In genomic region chr22:45777046-45777851, GRCh38 we compare ENCODE assay signal across 1 cellular context.
TF ChIP-seq lines count a peak whose summit lies in the region.

No MANE protein-coding gene starts in this region.

TF ChIP-seq in GM23338, 12 proteins besides CTCF, POLR2A, EP300 and RAD21 (continued from another document):
- TF ChIP-seq ZNF462 (CRISPR knock-in tag; IDR thresholded peaks at IDR 0.05): no peak
- TF ChIP-seq JUNB (IDR thresholded peaks at IDR 0.05; ENCODE audit: unreplicated experiment): no peak
- TF ChIP-seq POLR2AphosphoS5 (IDR thresholded peaks at IDR 0.05; ENCODE audit: low read depth): no peak
- no peak for TF ChIP-seq REST (IDR thresholded peaks at IDR 0.05; ENCODE audit: unreplicated experiment)
